9 cellular contexts compared by ENCODE assay signal in the genomic region with DNA sequence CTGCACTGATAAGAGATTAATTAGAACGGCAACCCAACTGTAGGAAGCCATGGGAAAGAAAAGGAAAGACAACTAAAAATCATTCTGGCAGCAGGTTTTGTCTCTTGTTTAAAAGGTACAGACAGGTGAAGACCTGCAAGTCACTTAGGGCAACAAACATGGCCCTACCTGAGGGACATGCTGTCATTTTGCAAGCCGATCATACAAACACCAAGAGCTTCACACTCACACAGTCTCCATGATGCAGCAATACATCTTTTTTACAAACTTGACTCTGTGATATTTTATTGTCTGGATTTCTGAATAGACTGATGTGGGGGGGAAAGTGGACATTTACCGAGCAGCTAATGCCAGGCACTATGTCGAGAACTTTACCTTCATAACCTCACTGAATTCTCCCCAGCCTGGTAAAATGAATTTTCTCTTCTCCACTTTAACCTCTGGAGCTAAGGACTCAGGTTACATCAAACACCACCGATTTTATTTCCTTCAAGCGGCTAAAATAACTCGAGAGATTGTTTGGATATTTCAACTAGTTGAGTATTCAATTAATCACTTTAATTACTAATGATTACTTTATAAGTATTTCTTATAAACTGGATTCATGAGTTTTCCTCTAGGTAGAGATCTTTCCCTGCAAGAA.
DNase-seq lines count a peak whose midpoint lies in the region; TF ChIP-seq lines count a peak whose summit lies in the region.
"Had no signal": no experiment of that assay in that cellular context is flagged by ENCODE, and none has a peak within 500 bp of the region (broad histone marks: within the 10 kb centered on the region; RNA-seq: fewer than 3 reads in every experiment).

No MANE protein-coding gene starts in this region.

- peaks cover under 1% of the 10 kb centered on the region for H3K36me3 Mint-ChIP-seq in activated T-helper 2 cell treated with anti-CD3 and anti-CD28 coated beads, Interferon-gamma antibody, Interleukin-2, Interleukin-4, amounts not matched to agents 10 μg/mL and 5 μg/mL and 100 μg/mL, durations not matched to agents 14 hours and 24 hours and 36 hours (ENCODE audit: low read depth)

- POLR2A ChIA-PET in OCI-LY7 (lab: Charles Lee) = no interaction called here

- DNase-seq in left ventricle myocardium inferior (no peak), cardiac septum (ENCODE audit: low spot score) (no peak), dorsolateral prefrontal cortex (no peak), osteoblast (ENCODE audit: insufficient read length, low spot score, missing footprints) (no peak), vagina (ENCODE audit: extremely low spot score in 2 of 2) (no peak), OCI-LY7 (ENCODE audit: low spot score) (no peak), NCI-H446 treated with DMSO at 0.1 percent for 48 hours (lab: John Stamatoyannopoulos, UW) (no peak)
- no peak for DNase-seq in activated T-helper 2 cell treated with anti-CD3 and anti-CD28 coated beads, Interferon-gamma antibody, Interleukin-2, Interleukin-4, amounts not matched to agents 10 μg/mL and 5 μg/mL and 100 μg/mL, durations not matched to agents 14 hours and 24 hours and 36 hours (ENCODE audit: low spot score)

- intact Hi-C loops in left ventricle myocardium inferior (cut with micrococcal nuclease) (no loop called here), cardiac septum (cut with DNase I) (loop anchor here (2.0 to 5.0 kb wide), 3 partner anchors 41 to 280 kb away; no protein-coding TSS in a partner anchor), dorsolateral prefrontal cortex (cut with DNase I) (loop anchor here (2.0 to 10.0 kb wide), 7 partner anchors 42 to 604 kb away; a partner anchor contains a TSS), vagina (cut with DNase I) (loop anchor here (5.0 kb wide), 1 partner anchor 231 kb away; no protein-coding TSS in a partner anchor), OCI-LY7 (cut with micrococcal nuclease; ENCODE audit: unreplicated experiment) (loop anchor here (5.0 to 10.0 kb wide), 2 partner anchors 66 to 606 kb away; a partner anchor contains a TSS)
- intact Hi-C loops in activated T-helper 2 cell treated with anti-CD3 and anti-CD28 coated beads, Interferon-gamma antibody, Interleukin-2, Interleukin-4, amounts not matched to agents 10 μg/mL and 5 μg/mL and 100 μg/mL, durations not matched to agents 14 hours and 24 hours and 36 hours (cut with micrococcal nuclease) = loop anchor here (2.0 kb wide), 1 partner anchor 606 kb away; no protein-coding TSS in a partner anchor

- H3K9me2 ChIP-seq in OCI-LY7 (ENCODE audit: insufficient read depth, low read length) = no peaks in the 10 kb centered on the region

- H3K4me3 ChIP-seq in left ventricle myocardium inferior (peak overlapping the region; percentile 44), dorsolateral prefrontal cortex (peak overlapping the region in 30 of 59 donors; percentile 18 to 54 (median 44)), osteoblast (ENCODE audit: insufficient read depth, low read length) (peak overlapping the region; percentile 62), vagina (peak overlapping the region in 1 of 2 donors; percentile 40), OCI-LY7 (ENCODE audit: low read depth, low read length, poor library complexity, severe bottlenecking) (no peak overlapping the region)

- no peaks in the 10 kb centered on the region for H3K36me3 ChIP-seq in left ventricle myocardium inferior
- H3K36me3 ChIP-seq in osteoblast (ENCODE audit: insufficient read depth, low read length) = no peaks in the 10 kb centered on the region
- no peaks in the 10 kb centered on the region for H3K36me3 ChIP-seq in vagina
- peaks cover 25% of the 10 kb centered on the region for H3K36me3 ChIP-seq in OCI-LY7 (ENCODE audit: insufficient read depth, low read length)

- no TSS peak for BruUV-seq in OCI-LY7 (replicated peaks; lab: Mats Ljungman, UMichigan)

- no peak overlapping the region for H3K27ac Mint-ChIP-seq in activated T-helper 2 cell treated with anti-CD3 and anti-CD28 coated beads, Interferon-gamma antibody, Interleukin-2, Interleukin-4, amounts not matched to agents 10 μg/mL and 5 μg/mL and 100 μg/mL, durations not matched to agents 14 hours and 24 hours and 36 hours
- H3K27ac Mint-ChIP-seq: IgD-negative memory B cell had no signal

- H3K4me1 Mint-ChIP-seq in activated T-helper 2 cell treated with anti-CD3 and anti-CD28 coated beads, Interferon-gamma antibody, Interleukin-2, Interleukin-4, amounts not matched to agents 10 μg/mL and 5 μg/mL and 100 μg/mL, durations not matched to agents 14 hours and 24 hours and 36 hours (ENCODE audit: low read depth) = peaks cover 3% of the 10 kb centered on the region

- no peaks in the 10 kb centered on the region for H3K27me3 Mint-ChIP-seq in activated T-helper 2 cell treated with anti-CD3 and anti-CD28 coated beads, Interferon-gamma antibody, Interleukin-2, Interleukin-4, amounts not matched to agents 10 μg/mL and 5 μg/mL and 100 μg/mL, durations not matched to agents 14 hours and 24 hours and 36 hours (ENCODE audit: low read depth)
- H3K27me3 Mint-ChIP-seq: IgD-negative memory B cell had no signal

- CTCF ChIA-PET in OCI-LY7 (lab: Charles Lee; ENCODE audit: unreplicated experiment) = no interaction called here

- no peaks in the 10 kb centered on the region for H3K79me2 ChIP-seq in osteoblast (ENCODE audit: insufficient read depth, low read length)
- no peaks in the 10 kb centered on the region for H3K79me2 ChIP-seq in OCI-LY7 (ENCODE audit: insufficient read depth, low read depth, low read length)

- TF ChIP-seq CTCF in left ventricle myocardium inferior (IDR thresholded peaks at IDR 0.05; ENCODE audit: borderline replicate concordance) (no peak), dorsolateral prefrontal cortex (IDR thresholded peaks at IDR 0.05 in 54 of 56, conservative IDR thresholded peaks at IDR 0.05 in 2 of 56; ENCODE audit: low read depth in 1 of 56, partially characterized antibody in 56 of 56) (no peak), osteoblast (IDR thresholded peaks at IDR 0.05; ENCODE audit: extremely low read depth, low read depth, low read length) (no peak), vagina (IDR thresholded peaks at IDR 0.05) (no peak), OCI-LY7 (conservative IDR thresholded peaks at IDR 0.05; ENCODE audit: low read length) (no peak)

- no peak overlapping the region for H3K4me3 Mint-ChIP-seq in activated T-helper 2 cell treated with anti-CD3 and anti-CD28 coated beads, Interferon-gamma antibody, Interleukin-2, Interleukin-4, amounts not matched to agents 10 μg/mL and 5 μg/mL and 100 μg/mL, durations not matched to agents 14 hours and 24 hours and 36 hours (ENCODE audit: low read depth)
- H3K4me3 Mint-ChIP-seq: IgD-negative memory B cell had no signal

- H3K27me3 ChIP-seq in left ventricle myocardium inferior (ENCODE audit: low read depth) (no peaks in the 10 kb centered on the region), dorsolateral prefrontal cortex (no peaks in the 10 kb centered on the region), osteoblast (ENCODE audit: insufficient read depth, low read length) (no peaks in the 10 kb centered on the region), vagina (no peaks in the 10 kb centered on the region)

- peaks cover under 1% of the 10 kb centered on the region for H3K9me3 Mint-ChIP-seq in activated T-helper 2 cell treated with anti-CD3 and anti-CD28 coated beads, Interferon-gamma antibody, Interleukin-2, Interleukin-4, amounts not matched to agents 10 μg/mL and 5 μg/mL and 100 μg/mL, durations not matched to agents 14 hours and 24 hours and 36 hours
- H3K9me3 Mint-ChIP-seq: IgD-negative memory B cell had no signal

- H3K4me1 ChIP-seq in left ventricle myocardium inferior (peaks cover 29% of the 10 kb centered on the region), osteoblast (ENCODE audit: insufficient read depth, low read length) (peaks cover 22% of the 10 kb centered on the region), vagina (peaks cover 36% of the 10 kb centered on the region), OCI-LY7 (ENCODE audit: insufficient read depth, low read length, poor library complexity, severe bottlenecking) (peaks cover 24% of the 10 kb centered on the region)

- H4K20me1 ChIP-seq in osteoblast (ENCODE audit: insufficient read depth, low read length) (no peaks in the 10 kb centered on the region), OCI-LY7 (ENCODE audit: insufficient read depth, low read length) (no peaks in the 10 kb centered on the region)

- H2AFZ ChIP-seq in osteoblast (ENCODE audit: low read length) = no peak overlapping the region
- H2AFZ ChIP-seq in OCI-LY7 (ENCODE audit: low read length) = no peak overlapping the region

- TF ChIP-seq POLR2A in vagina (IDR thresholded peaks at IDR 0.05) = no peak

- no peaks in the 10 kb centered on the region for H3K9me3 ChIP-seq in left ventricle myocardium inferior (replicated peaks)
- H3K9me3 ChIP-seq in osteoblast (ENCODE audit: low read depth, low read length) = no peaks in the 10 kb centered on the region
- no peaks in the 10 kb centered on the region for H3K9me3 ChIP-seq in vagina
- H3K9me3 ChIP-seq in OCI-LY7 (ENCODE audit: low read length) = no peaks in the 10 kb centered on the region

- peak overlapping the region; percentile 73 for H3K4me2 ChIP-seq in osteoblast (ENCODE audit: insufficient read depth, low read length)
- no peak overlapping the region; the same call in 1 of the 2 replicates for H3K4me2 ChIP-seq in OCI-LY7 (ENCODE audit: low read length)

- H3K27ac ChIP-seq in left ventricle myocardium inferior (replicated peaks) = peak overlapping the region; percentile 67
- H3K27ac ChIP-seq in dorsolateral prefrontal cortex = peak overlapping the region in 4 of 59 donors; percentile 13 to 48 (median 35)
- peak overlapping the region; percentile 69 for H3K27ac ChIP-seq in osteoblast (ENCODE audit: low read depth, low read length)
- H3K27ac ChIP-seq in vagina = peak overlapping the region; percentile 66
- H3K27ac ChIP-seq in OCI-LY7 (ENCODE audit: low read depth, low read length, poor library complexity, severe bottlenecking) = no peak overlapping the region
